In the genomic region with DNA sequence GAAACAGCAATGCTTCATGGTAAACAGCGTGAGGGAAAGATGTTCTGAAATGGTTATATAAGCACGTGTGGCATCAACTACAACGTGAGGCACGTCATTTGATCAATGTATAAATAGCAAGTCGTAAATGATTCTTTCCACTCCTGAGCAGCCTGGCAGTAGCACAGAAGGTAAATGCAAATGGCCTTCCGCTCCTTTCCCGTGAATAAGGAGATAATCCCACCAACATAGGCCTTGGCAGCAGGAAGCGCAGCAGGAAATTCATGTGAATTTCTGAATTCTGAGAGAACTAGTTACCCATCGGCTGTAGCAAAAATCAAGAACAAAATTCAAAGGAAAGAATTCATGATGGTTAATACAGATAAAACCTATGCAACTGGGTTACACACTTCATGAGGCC, we compare ENCODE assay signal across 21 cellular contexts. TPM values are rescaled to one million over a fixed set of nuclear protein-coding genes. Genes with fewer than 3 reads are reported as not detected.
"Had no signal": no experiment of that assay in that cellular context is flagged by ENCODE, and none has a peak within 500 bp of the region (broad histone marks: within the 10 kb centered on the region; RNA-seq: fewer than 3 reads in every experiment).

No MANE protein-coding gene starts in this region.

- H3K4me1 Mint-ChIP-seq: activated naive CD8-positive, alpha-beta T cell treated with anti-CD3 and anti-CD28 coated beads, Interleukin-2, amount 50 U/mL, for 24 hours had no signal

- DNase-seq: activated gamma-delta T cell; activated naive CD4-positive, alpha-beta T cell treated with anti-CD3 and anti-CD28 coated beads, Interleukin-2, amount 50 U/mL, for 16 hours; activated naive CD8-positive, alpha-beta T cell treated with anti-CD3 and anti-CD28 coated beads, Interleukin-2, amount 50 U/mL, for 24 hours; cortex of kidney; kidney; lower lobe of right lung; naive thymus-derived CD4-positive, alpha-beta T cell; pancreas; sigmoid colon; stimulated activated CD4-positive, alpha-beta T cell treated with anti-CD3 and anti-CD28 coated beads, Interleukin-2, amount 100 ng/mL, for 48 hours; stimulated activated CD8-positive, alpha-beta memory T cell treated with anti-CD3 and anti-CD28 coated beads, Interleukin-4, amount 100 ng/mL, for 48 hours; stimulated activated naive CD4-positive, alpha-beta T cell; T-cell; WERI-Rb-1 had no signal

- H3K27me3 ChIP-seq: cardiac muscle cell, heart right ventricle, pancreas, sigmoid colon, upper lobe of left lung had no signal

- H3K9me3 ChIP-seq: heart right ventricle, lower lobe of right lung, pancreas, sigmoid colon, thoracic aorta, upper lobe of left lung had no signal

- H3K36me3 ChIP-seq: cardiac muscle cell, lower lobe of right lung, pancreas, sigmoid colon, thoracic aorta, WERI-Rb-1 had no signal

- H3K27ac ChIP-seq: cardiac muscle cell, heart right ventricle, lower lobe of right lung, pancreas, thoracic aorta, WERI-Rb-1 had no signal

- ATAC-seq: activated naive CD8-positive, alpha-beta T cell treated with anti-CD3 and anti-CD28 coated beads, Interleukin-2, amount 50 U/mL, for 24 hours; heart right ventricle; lower lobe of right lung; naive thymus-derived CD4-positive, alpha-beta T cell; pancreas; T-cell had no signal

- H3K4me3 Mint-ChIP-seq: activated naive CD8-positive, alpha-beta T cell treated with anti-CD3 and anti-CD28 coated beads, Interleukin-2, amount 50 U/mL, for 24 hours; activated T-helper 1 cell treated with anti-CD3 and anti-CD28 coated beads, Interleukin-12 subunit alpha, Interleukin-12 subunit beta, Interleukin-2, Interleukin-4 antibody, amounts not matched to agents 30 ng/mL and 10 ng/mL and 1 ng/mL, durations not matched to agents 14 hours and 24 hours and 36 hours; naive thymus-derived CD4-positive, alpha-beta T cell; T-cell had no signal

- H3K27ac Mint-ChIP-seq: activated naive CD8-positive, alpha-beta T cell treated with anti-CD3 and anti-CD28 coated beads, Interleukin-2, amount 50 U/mL, for 24 hours; activated T-helper 1 cell treated with anti-CD3 and anti-CD28 coated beads, Interleukin-12 subunit alpha, Interleukin-12 subunit beta, Interleukin-2, Interleukin-4 antibody, amounts not matched to agents 30 ng/mL and 10 ng/mL and 1 ng/mL, durations not matched to agents 14 hours and 24 hours and 36 hours; naive thymus-derived CD4-positive, alpha-beta T cell; T-cell had no signal

- H3K27me3 Mint-ChIP-seq: activated naive CD8-positive, alpha-beta T cell treated with anti-CD3 and anti-CD28 coated beads, Interleukin-2, amount 50 U/mL, for 24 hours; naive thymus-derived CD4-positive, alpha-beta T cell had no signal

- H3K4me2 ChIP-seq: smooth muscle cell had no signal

- H3K9me3 Mint-ChIP-seq: activated naive CD8-positive, alpha-beta T cell treated with anti-CD3 and anti-CD28 coated beads, Interleukin-2, amount 50 U/mL, for 24 hours; activated T-helper 1 cell treated with anti-CD3 and anti-CD28 coated beads, Interleukin-12 subunit alpha, Interleukin-12 subunit beta, Interleukin-2, Interleukin-4 antibody, amounts not matched to agents 30 ng/mL and 10 ng/mL and 1 ng/mL, durations not matched to agents 14 hours and 24 hours and 36 hours; naive thymus-derived CD4-positive, alpha-beta T cell; T-cell had no signal

- H3K4me3 ChIP-seq: cardiac muscle cell, heart right ventricle, lower lobe of right lung, pancreas, sigmoid colon, smooth muscle cell, thoracic aorta, upper lobe of left lung had no signal

- FAIRE-seq: kidney, pancreas, TTC549 had no signal

- H3K36me3 Mint-ChIP-seq: T-cell had no signal

- H3K4me1 ChIP-seq: pancreas had no signal

RNA-seq across cellular contexts. Expression of a gene that starts 23.6 kb away (rescaled TPM):
- polyA plus RNA-seq: naive thymus-derived CD4-positive, alpha-beta T cell had no signal
